ENCODE assay signal across 1 cellular context in the genomic region with DNA sequence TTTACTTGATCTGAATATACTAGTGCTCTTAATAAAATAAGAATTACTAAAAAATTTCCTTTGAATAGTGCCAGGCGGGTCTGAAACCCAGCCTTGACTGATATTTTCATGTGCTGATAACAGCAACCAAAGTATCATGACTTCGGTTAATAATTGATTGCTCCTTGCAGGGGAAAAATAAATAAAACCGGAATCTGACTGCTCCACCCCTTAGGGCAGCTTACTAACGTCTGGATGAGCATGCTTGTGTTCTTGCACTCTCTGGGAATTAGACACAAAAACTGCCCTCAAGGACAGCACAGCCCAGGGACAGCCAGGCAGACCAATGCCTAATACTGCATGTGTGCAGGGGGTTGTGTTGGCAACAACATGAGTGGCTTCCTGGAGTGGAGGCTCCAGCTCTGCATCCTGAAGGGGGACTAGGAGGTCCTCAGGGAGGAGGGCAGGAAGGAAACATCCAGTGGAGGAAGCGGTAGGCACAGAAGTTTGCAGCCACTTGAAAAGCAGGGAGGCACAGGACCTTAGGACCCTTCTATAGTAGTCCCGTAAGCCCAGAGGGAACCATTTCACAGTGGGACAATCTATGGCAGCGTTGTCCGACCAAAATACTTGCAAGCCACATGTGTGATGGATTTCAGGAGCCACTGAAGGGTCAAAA.
A peak's percentile ranks its signal among the peaks of the same experiment; 100 is the strongest.
TF ChIP-seq lines count a peak whose summit lies in the region.
"Not testable (repeated sequence)": the region's sequence is repeated elsewhere in the genome, so short reads cannot be mapped to it uniquely, and the experiment has no call there.

No MANE protein-coding gene starts in this region.

TF ChIP-seq in HepG2, 621 proteins besides CTCF, POLR2A, EP300 and RAD21 (continued from another document):
- TF ChIP-seq ARID5B (CRISPR knock-in tag; IDR thresholded peaks at IDR 0.05) (peak; percentile 41), HDAC1 (CRISPR knock-in tag; IDR thresholded peaks at IDR 0.05) (0 out of 2 replicates have a peak, but pooled peaks have one; percentile 33), BCL6 (CRISPR knock-in tag; IDR thresholded peaks at IDR 0.05) (peak; percentile 43; the same call in 1 of the 2 replicates), SALL1 (CRISPR knock-in tag; IDR thresholded peaks at IDR 0.05) (peak; percentile 59; the same call in 1 of the 2 replicates), THAP11 (CRISPR knock-in tag; IDR thresholded peaks at IDR 0.05) (0 out of 2 replicates have a peak, but pooled peaks have one; percentile 22), ZBTB7B (CRISPR knock-in tag; IDR thresholded peaks at IDR 0.05) (peak; percentile 70; the same call in 1 of the 2 replicates), MED1 (CRISPR knock-in tag; IDR thresholded peaks at IDR 0.05) (peak; percentile 84), STAG1 (CRISPR knock-in tag; IDR thresholded peaks at IDR 0.05) (peak; percentile 36), HNF4A (CRISPR knock-in tag; IDR thresholded peaks at IDR 0.05) (0 out of 2 replicates have a peak, but pooled peaks have one; percentile 15), PAXIP1 (CRISPR knock-in tag; conservative IDR thresholded peaks at IDR 0.05) (peak; percentile 15), ZNF687 (CRISPR knock-in tag; IDR thresholded peaks at IDR 0.05) (peak; percentile 53), GABPB1 (CRISPR knock-in tag; IDR thresholded peaks at IDR 0.05) (0 out of 2 replicates have a peak, but pooled peaks have one; percentile 15), FOXP1 (CRISPR knock-in tag; IDR thresholded peaks at IDR 0.05) (peak; percentile 23), PATZ1 (CRISPR knock-in tag; IDR thresholded peaks at IDR 0.05) (peak; percentile 22; the same call in 1 of the 2 replicates), NR2F6 (CRISPR knock-in tag; IDR thresholded peaks at IDR 0.05) (peak; percentile 39; the same call in 1 of the 2 replicates), ZNF263 (CRISPR knock-in tag; IDR thresholded peaks at IDR 0.05) (peak; percentile 86), KAT8 (CRISPR knock-in tag; IDR thresholded peaks at IDR 0.05) (0 out of 2 replicates have a peak, but pooled peaks have one; percentile 30), SAP130 (CRISPR knock-in tag; IDR thresholded peaks at IDR 0.05; ENCODE audit: low read depth) (peak; percentile 37), MED13 (CRISPR knock-in tag; IDR thresholded peaks at IDR 0.05) (peak; percentile 60; the same call in 1 of the 2 replicates), FOSL2 (CRISPR knock-in tag; IDR thresholded peaks at IDR 0.05) (peak; percentile 36; the same call in 1 of the 2 replicates), FOXP4 (CRISPR knock-in tag; IDR thresholded peaks at IDR 0.05) (peak; percentile 53), SP5 (CRISPR knock-in tag; IDR thresholded peaks at IDR 0.05; ENCODE audit: borderline replicate concordance, low read depth) (peak; percentile 78), GATAD2A (CRISPR knock-in tag; IDR thresholded peaks at IDR 0.05) (peak; percentile 63), RARA (CRISPR knock-in tag; IDR thresholded peaks at IDR 0.05) (peak; percentile 57; the same call in 1 of the 2 replicates), FOXA3 (CRISPR knock-in tag; IDR thresholded peaks at IDR 0.05) (peak; percentile 32; the same call in 1 of the 2 replicates), BRD4 (CRISPR knock-in tag; IDR thresholded peaks at IDR 0.05) (peak; percentile 69; the same call in 1 of the 2 replicates), ZC3H4 (CRISPR knock-in tag; IDR thresholded peaks at IDR 0.05; ENCODE audit: borderline replicate concordance) (peak; percentile 29; the same call in 1 of the 2 replicates)
- TF ChIP-seq FOXP1, NR2F6 (IDR thresholded peaks at IDR 0.05): not testable (repeated sequence)
- TF ChIP-seq, protein P1, sequence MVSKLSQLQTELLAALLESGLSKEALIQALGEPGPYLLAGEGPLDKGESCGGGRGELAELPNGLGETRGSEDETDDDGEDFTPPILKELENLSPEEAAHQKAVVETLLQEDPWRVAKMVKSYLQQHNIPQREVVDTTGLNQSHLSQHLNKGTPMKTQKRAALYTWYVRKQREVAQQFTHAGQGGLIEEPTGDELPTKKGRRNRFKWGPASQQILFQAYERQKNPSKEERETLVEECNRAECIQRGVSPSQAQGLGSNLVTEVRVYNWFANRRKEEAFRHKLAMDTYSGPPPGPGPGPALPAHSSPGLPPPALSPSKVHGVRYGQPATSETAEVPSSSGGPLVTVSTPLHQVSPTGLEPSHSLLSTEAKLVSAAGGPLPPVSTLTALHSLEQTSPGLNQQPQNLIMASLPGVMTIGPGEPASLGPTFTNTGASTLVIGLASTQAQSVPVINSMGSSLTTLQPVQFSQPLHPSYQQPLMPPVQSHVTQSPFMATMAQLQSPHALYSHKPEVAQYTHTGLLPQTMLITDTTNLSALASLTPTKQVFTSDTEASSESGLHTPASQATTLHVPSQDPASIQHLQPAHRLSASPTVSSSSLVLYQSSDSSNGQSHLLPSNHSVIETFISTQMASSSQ (IDR thresholded peaks at IDR 0.05; ENCODE audit: low read depth), result peak; percentile 75
- TF ChIP-seq, protein P1 (CRISPR knock-in tag; IDR thresholded peaks at IDR 0.05; ENCODE audit: borderline replicate concordance), result peak; percentile 52; the same call in 1 of the 2 replicates
- TF ChIP-seq, protein P2, sequence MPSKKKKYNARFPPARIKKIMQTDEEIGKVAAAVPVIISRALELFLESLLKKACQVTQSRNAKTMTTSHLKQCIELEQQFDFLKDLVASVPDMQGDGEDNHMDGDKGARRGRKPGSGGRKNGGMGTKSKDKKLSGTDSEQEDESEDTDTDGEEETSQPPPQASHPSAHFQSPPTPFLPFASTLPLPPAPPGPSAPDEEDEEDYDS (CRISPR knock-in tag; IDR thresholded peaks at IDR 0.05), result peak; percentile 72; the same call in 1 of the 2 replicates
